ENCODE assay signal across 10 cellular contexts in genomic region chr4:6663596-6664393, GRCh38. TPM values are rescaled to one million over a fixed set of nuclear protein-coding genes. Genes with fewer than 3 reads are reported as not detected.
DNase-seq lines count a peak whose midpoint lies in the region; ATAC-seq and TF ChIP-seq lines count a peak whose summit lies in the region.
"Had no signal": no experiment of that assay in that cellular context is flagged by ENCODE, and none has a peak within 500 bp of the region (broad histone marks: within the 10 kb centered on the region; RNA-seq: fewer than 3 reads in every experiment).

No MANE protein-coding gene starts in this region.

- intact Hi-C loops in upper lobe of right lung (cut with DNase I) = no loop called here
- intact Hi-C loops in mammary epithelial cell (cut with micrococcal nuclease) = loop anchor here (5.0 kb wide), 1 partner anchor 96 kb away; no protein-coding TSS in a partner anchor

- H3K36me3 Mint-ChIP-seq in activated T-cell treated with anti-CD3 and anti-CD28 coated beads, Interleukin-2, amount 50 U/mL, for 24 hours (ENCODE audit: low read depth) = no peaks in the 10 kb centered on the region
- peaks cover 0 to 5% (median 0%) of the 10 kb centered on the region in 3 donors for H3K36me3 Mint-ChIP-seq in naive thymus-derived CD8-positive, alpha-beta T cell

- in situ Hi-C loops in mammary epithelial cell (cut with MboI; ENCODE audit: low sequenced_read_pairs in 2 of 2) = no loop called here

- peaks cover 13% of the 10 kb centered on the region for H3K4me1 ChIP-seq in effector memory CD4-positive, alpha-beta T cell (ENCODE audit: control insufficient read depth, insufficient read depth, low read length, poor library complexity, severe bottlenecking)
- peaks cover 10% of the 10 kb centered on the region for H3K4me1 ChIP-seq in upper lobe of right lung
- H3K4me1 ChIP-seq in mammary epithelial cell (ENCODE audit: insufficient read depth, low read length) = peaks cover 9% of the 10 kb centered on the region

- H3K9me3 Mint-ChIP-seq in activated T-cell treated with anti-CD3 and anti-CD28 coated beads, Interleukin-2, amount 50 U/mL, for 24 hours = no peaks in the 10 kb centered on the region
- no peaks in the 10 kb centered on the region for H3K9me3 Mint-ChIP-seq in naive thymus-derived CD8-positive, alpha-beta T cell
- H3K9me3 Mint-ChIP-seq: activated T-helper 2 cell treated with anti-CD3 and anti-CD28 coated beads, Interferon-gamma antibody, Interleukin-2, Interleukin-4, amounts not matched to agents 10 μg/mL and 5 μg/mL and 100 μg/mL, durations not matched to agents 14 hours and 24 hours and 36 hours had no signal

- no peaks in the 10 kb centered on the region for H3K27me3 ChIP-seq in effector memory CD4-positive, alpha-beta T cell (replicated peaks; ENCODE audit: control insufficient read depth, insufficient read depth, low read length, poor library complexity, severe bottlenecking)
- H3K27me3 ChIP-seq in upper lobe of right lung (peaks cover 9% of the 10 kb centered on the region), mammary epithelial cell (ENCODE audit: insufficient read depth, low read length) (no peaks in the 10 kb centered on the region)

- ATAC-seq in naive thymus-derived CD8-positive, alpha-beta T cell = peak; percentile 36 to 43
- ATAC-seq in upper lobe of right lung = peak; percentile 13

- H3K4me3 ChIP-seq in effector memory CD4-positive, alpha-beta T cell (ENCODE audit: insufficient read depth, low read depth, low read length, poor library complexity, severe bottlenecking) = peak overlapping the region; percentile 52
- H3K4me3 ChIP-seq in upper lobe of right lung (peak overlapping the region; percentile 26), mammary epithelial cell (replicated peaks in 1 of 3; ENCODE audit: insufficient read depth in 1 of 3, low read depth in 2 of 3, low read length in 3 of 3) (no peak overlapping the region)

- TF ChIP-seq CTCF in upper lobe of right lung (IDR thresholded peaks at IDR 0.05) = no peak
- no peak for TF ChIP-seq CTCF in mammary epithelial cell (conservative IDR thresholded peaks at IDR 0.05 in 1 of 2, IDR thresholded peaks at IDR 0.05 in 1 of 2; ENCODE audit: extremely low read depth in 1 of 2, insufficient read depth in 1 of 2, low read depth in 1 of 2, low read length in 2 of 2)

- POLR2A ChIA-PET in naive thymus-derived CD8-positive, alpha-beta T cell (lab: Charles Lee) = interaction anchor here (0.6 to 4.5 kb wide), 8 partner anchors 10 to 246 kb away, joined by 3 to 38 read pairs (median 4); partner anchors contain the start of genes BLOC1S4, MAN2B2, MRFAP1 and MRFAP1L1

- H3K9me3 ChIP-seq in effector memory CD4-positive, alpha-beta T cell (ENCODE audit: control insufficient read depth, low read length) = no peaks in the 10 kb centered on the region
- H3K9me3 ChIP-seq in upper lobe of right lung (no peaks in the 10 kb centered on the region), mammary epithelial cell (replicated peaks; ENCODE audit: insufficient read depth, low read length) (no peaks in the 10 kb centered on the region)

- dilution Hi-C loops in mammary epithelial cell (cut with HindIII; ENCODE audit: low sequenced_read_pairs) = loop anchor here (5.0 kb wide), 4 partner anchors 49 to 174 kb away; no protein-coding TSS in a partner anchor

- no peak overlapping the region for H3K4me3 Mint-ChIP-seq in activated T-cell treated with anti-CD3 and anti-CD28 coated beads, Interleukin-2, amount 50 U/mL, for 24 hours
- H3K4me3 Mint-ChIP-seq in naive thymus-derived CD8-positive, alpha-beta T cell = peak overlapping the region in 8 of 10 donors; percentile 12 to 57 (median 50)

- no peaks in the 10 kb centered on the region for H4K20me1 ChIP-seq in mammary epithelial cell (ENCODE audit: insufficient read depth, low read length)

- DNase-seq in activated T-cell treated with anti-CD3 and anti-CD28 coated beads, Interleukin-2, amount 50 U/mL, for 24 hours = peak; percentile 50
- no peak for DNase-seq in activated T-cell treated with anti-CD3 and anti-CD28 coated beads, Interleukin-2, amount 50 U/mL, for 48 hours
- DNase-seq in effector memory CD4-positive, alpha-beta T cell = no peak
- DNase-seq in naive thymus-derived CD8-positive, alpha-beta T cell = no peak
- no peak for DNase-seq in upper lobe of right lung
- no peak for DNase-seq in activated CD8-positive, alpha-beta memory T cell treated with anti-CD3 and anti-CD28 coated beads, Interleukin-2, amount 50 U/mL, for 48 hours
- no peak for DNase-seq in mammary epithelial cell
- no peak for DNase-seq in NCI-H2081 treated with DMSO at 0.1 percent for 48 hours (lab: John Stamatoyannopoulos, UW)

- no peak overlapping the region for H3K4me2 ChIP-seq in mammary epithelial cell (ENCODE audit: insufficient read depth, low read depth, low read length)

- no peak overlapping the region for H3K9ac ChIP-seq in mammary epithelial cell (ENCODE audit: insufficient read depth, low read length)

- H3K79me2 ChIP-seq in mammary epithelial cell (ENCODE audit: insufficient read depth, low read length) = no peaks in the 10 kb centered on the region

- WGBS in mammary epithelial cell (ENCODE audit: low coverage, missing lambda C conversion rate) = 50% methylated on average over 26 of the region's 55 CpGs

- no peak overlapping the region for H2AFZ ChIP-seq in mammary epithelial cell (ENCODE audit: low read depth, low read length)

- peaks cover 13% of the 10 kb centered on the region for H3K4me1 Mint-ChIP-seq in activated T-cell treated with anti-CD3 and anti-CD28 coated beads, Interleukin-2, amount 50 U/mL, for 24 hours (ENCODE audit: low read depth)
- H3K4me1 Mint-ChIP-seq in naive thymus-derived CD8-positive, alpha-beta T cell = peaks cover 1 to 13% (median 9%) of the 10 kb centered on the region in 4 donors

- H3K27ac Mint-ChIP-seq in activated T-cell treated with anti-CD3 and anti-CD28 coated beads, Interleukin-2, amount 50 U/mL, for 24 hours = peak overlapping the region; percentile 5
- peak overlapping the region in 1 of 10 donors; percentile 36 for H3K27ac Mint-ChIP-seq in naive thymus-derived CD8-positive, alpha-beta T cell
- H3K27ac Mint-ChIP-seq: activated T-helper 2 cell treated with anti-CD3 and anti-CD28 coated beads, Interferon-gamma antibody, Interleukin-2, Interleukin-4, amounts not matched to agents 10 μg/mL and 5 μg/mL and 100 μg/mL, durations not matched to agents 14 hours and 24 hours and 36 hours had no signal

- no TSS peak for BruUV-seq in mammary epithelial cell (replicated peaks; lab: Mats Ljungman, UMichigan)

- no peaks in the 10 kb centered on the region for H3K36me3 ChIP-seq in effector memory CD4-positive, alpha-beta T cell (ENCODE audit: control insufficient read depth, insufficient read depth, low read length)
- H3K36me3 ChIP-seq in upper lobe of right lung (no peaks in the 10 kb centered on the region), mammary epithelial cell (ENCODE audit: insufficient read depth, low read length) (no peaks in the 10 kb centered on the region)

- H3K27me3 Mint-ChIP-seq in activated T-cell treated with anti-CD3 and anti-CD28 coated beads, Interleukin-2, amount 50 U/mL, for 24 hours = peaks cover 35% of the 10 kb centered on the region
- H3K27me3 Mint-ChIP-seq in naive thymus-derived CD8-positive, alpha-beta T cell = peaks cover 0 to 35% (median 5%) of the 10 kb centered on the region in 5 donors

- H3K27ac ChIP-seq in effector memory CD4-positive, alpha-beta T cell (ENCODE audit: insufficient read depth, low read length, poor library complexity, severe bottlenecking) = no peak overlapping the region
- H3K27ac ChIP-seq in upper lobe of right lung (no peak overlapping the region), mammary epithelial cell (ENCODE audit: insufficient read depth, low read depth, low read length) (no peak overlapping the region)

- CTCF ChIA-PET in mammary epithelial cell (lab: Charles Lee; ENCODE audit: low non-redundant PET) = interaction anchor here (0.8 kb wide), 1 partner anchor 11 kb away, joined by 3 read pairs; no protein-coding TSS in a partner anchor

RNA-seq across cellular contexts. Expression of gene MRFAP1, which starts 23.3 kb away (rescaled TPM):
- 100 to 1,000 TPM; 148 to 153 TPM for total RNA-seq in naive thymus-derived CD8-positive, alpha-beta T cell
- polyA plus RNA-seq in naive thymus-derived CD8-positive, alpha-beta T cell = 100 to 1,000 TPM; 141 to 186 (median 155) TPM
- 235 TPM for total RNA-seq in upper lobe of right lung
- total RNA-seq in mammary epithelial cell = 100 to 1,000 TPM in 1 of 2 donors, 10 to 100 TPM in 1; 71.2 to 248 TPM
- 169 TPM for polyA plus RNA-seq in mammary epithelial cell
- polyA minus RNA-seq in mammary epithelial cell = 109 TPM

RNA-seq across cellular contexts. Expression of gene S100P, which starts 29.9 kb away (rescaled TPM):
- 1 to 10 TPM in 1 of 2 experiments, under 1 TPM in 1; 0.39 to 3.0 TPM for total RNA-seq in naive thymus-derived CD8-positive, alpha-beta T cell
- polyA plus RNA-seq in naive thymus-derived CD8-positive, alpha-beta T cell = 1 to 10 TPM in 1 of 3 donors, not detected in 2; 3.2 TPM
- total RNA-seq in upper lobe of right lung (3.6 TPM), mammary epithelial cell (under 1 TPM in 1 of 2 donors, not detected in 1; 0.17 TPM)
- polyA plus RNA-seq in mammary epithelial cell = 0.77 TPM
- not detected for polyA minus RNA-seq in mammary epithelial cell
- total RNA-seq: osteocyte had no signal

RNA-seq across cellular contexts. Expression of gene MRFAP1L1, which starts 45.9 kb away (rescaled TPM):
- 100 to 1,000 TPM; 123 to 127 TPM for total RNA-seq in naive thymus-derived CD8-positive, alpha-beta T cell
- polyA plus RNA-seq in naive thymus-derived CD8-positive, alpha-beta T cell = 100 to 1,000 TPM; 102 to 124 (median 105) TPM
- total RNA-seq in upper lobe of right lung = 46.6 TPM
- 10 to 100 TPM; 34.0 to 35.9 TPM for total RNA-seq in mammary epithelial cell
- 38.6 TPM for polyA plus RNA-seq in mammary epithelial cell
- polyA minus RNA-seq in mammary epithelial cell = 12.8 TPM

RNA-seq across cellular contexts. Expression of gene BLOC1S4, which starts 52.2 kb away (rescaled TPM):
- total RNA-seq in naive thymus-derived CD8-positive, alpha-beta T cell = 10 to 100 TPM; 38.7 to 40.0 TPM
- polyA plus RNA-seq in naive thymus-derived CD8-positive, alpha-beta T cell = 10 to 100 TPM; 65.8 to 81.6 (median 75.4) TPM
- total RNA-seq in upper lobe of right lung (10.7 TPM), mammary epithelial cell (10 to 100 TPM; 14.1 to 15.3 TPM)
- 14.7 TPM for polyA plus RNA-seq in mammary epithelial cell
- 0.26 TPM for polyA minus RNA-seq in mammary epithelial cell

Comparison
In these comparisons a context has a peak if more than half of its experiments do, and no peak if none do; other contexts are left out.
1. H3K4me3 ChIP-seq: peak in effector memory CD4-positive, alpha-beta T cell (single experiment) and upper lobe of right lung (single experiment); none in mammary epithelial cell (0 of 3).